11 cellular contexts compared by ENCODE assay signal in the genomic region with DNA sequence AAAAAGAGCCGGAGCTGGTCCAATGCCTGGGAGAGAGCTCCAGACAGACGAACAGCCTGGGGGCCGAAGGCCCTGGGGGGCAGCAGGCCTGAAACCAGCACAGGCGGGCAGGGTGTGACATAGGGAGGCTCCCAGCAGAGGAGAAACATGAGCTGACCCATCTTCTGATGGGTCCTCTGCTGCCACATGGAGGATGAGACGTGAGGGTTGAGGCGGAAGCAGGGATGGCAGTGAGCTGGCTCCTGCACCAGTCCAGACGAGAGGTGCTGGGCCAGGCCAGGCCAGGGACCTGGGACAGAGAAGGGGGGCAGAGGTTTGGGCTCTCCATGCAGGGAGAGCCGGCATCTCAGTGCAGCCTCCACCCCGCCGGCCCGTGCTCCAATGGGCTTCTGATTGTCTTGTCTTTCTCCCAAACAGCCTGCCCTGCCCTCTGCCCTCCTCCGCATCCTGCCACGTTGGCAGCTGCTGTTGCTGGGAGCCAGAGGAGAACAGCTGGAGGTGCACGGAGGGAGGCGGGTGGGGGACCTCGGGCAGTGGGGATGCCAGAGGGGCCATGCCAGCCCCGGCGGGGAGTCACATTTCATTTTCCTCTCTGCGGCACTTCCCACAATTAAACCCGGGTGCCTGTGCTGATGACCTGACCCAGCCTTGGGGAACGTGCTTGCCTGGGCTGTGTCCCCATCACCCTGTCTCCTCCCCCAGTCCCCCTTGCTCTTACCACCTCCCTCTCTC.
DNase-seq lines count a peak whose midpoint lies in the region; ATAC-seq and TF ChIP-seq lines count a peak whose summit lies in the region.
"Had no signal": no experiment of that assay in that cellular context is flagged by ENCODE, and none has a peak within 500 bp of the region (broad histone marks: within the 10 kb centered on the region; RNA-seq: fewer than 3 reads in every experiment).

No MANE protein-coding gene starts in this region.

- intact Hi-C loops in Right ventricle myocardium inferior (cut with DNase I) (no loop called here), left lung (cut with DNase I) (no loop called here), uterus (cut with DNase I; ENCODE audit: low total_unique reads) (no loop called here)

- H3K4me1 ChIP-seq in cardiac muscle cell (ENCODE audit: low read depth), result peaks cover 47% of the 10 kb centered on the region
- peaks cover 4 to 6% of the 10 kb centered on the region in 2 donors for H3K4me1 ChIP-seq in left lung
- H3K4me1 ChIP-seq in uterus, result peaks cover 0 to 15% of the 10 kb centered on the region in 2 donors

- ATAC-seq in Right ventricle myocardium inferior (no peak), left lung (peak; percentile 10), HG02870 (IDR thresholded peaks at IDR 0.05; ENCODE audit: unreplicated experiment) (no peak)

- TF ChIP-seq CTCF in cardiac muscle cell (IDR thresholded peaks at IDR 0.05; ENCODE audit: low read depth, low read length), result no peak
- TF ChIP-seq CTCF in left lung (IDR thresholded peaks at IDR 0.05), result no peak
- peak in 1 of 4 experiments; percentile 22 for TF ChIP-seq CTCF in uterus (IDR thresholded peaks at IDR 0.05)

- TF ChIP-seq POLR2A in uterus (IDR thresholded peaks at IDR 0.05), result no peak

- H3K27me3 ChIP-seq in cardiac muscle cell, result no peaks in the 10 kb centered on the region
- no peaks in the 10 kb centered on the region for H3K27me3 ChIP-seq in left lung
- H3K27me3 ChIP-seq in uterus, result no peaks in the 10 kb centered on the region
- H3K27me3 ChIP-seq: thyroid gland had no signal

- H3K27ac ChIP-seq in cardiac muscle cell (peak overlapping the region; percentile 76), left lung (no peak overlapping the region), uterus (peak overlapping the region; percentile 42 to 70)
- H3K27ac ChIP-seq: neutrophil had no signal

- DNase-seq in cardiac muscle cell (ENCODE audit: low read depth in 1 of 2, low spot score in 1 of 2) (no peak), Right ventricle myocardium inferior (ENCODE audit: missing footprints) (no peak), NCI-H69 (lab: John Stamatoyannopoulos, UW) (peak; percentile 85), left lung (peak in 1 of 2 donors; percentile 76), uterus (peak in 1 of 2 donors; percentile 52), iPS-NIHi7 (ENCODE audit: extremely low spot score) (no peak)
- DNase-seq in stimulated activated CD4-positive, alpha-beta T cell treated with anti-CD3 and anti-CD28 coated beads, Interleukin-4, amount 100 ng/mL, for 4 hours, result no peak
- DNase-seq: amygdala, thyroid gland had no signal

- no peak overlapping the region for H3K4me3 ChIP-seq in cardiac muscle cell
- no peak overlapping the region for H3K4me3 ChIP-seq in left lung
- H3K4me3 ChIP-seq in uterus, result no peak overlapping the region
- H3K4me3 ChIP-seq: thyroid gland had no signal

- H3K9me3 ChIP-seq in cardiac muscle cell (ENCODE audit: low read depth), result no peaks in the 10 kb centered on the region
- H3K9me3 ChIP-seq in left lung, result no peaks in the 10 kb centered on the region
- H3K9me3 ChIP-seq in uterus, result no peaks in the 10 kb centered on the region
- H3K9me3 ChIP-seq: neutrophil, thyroid gland had no signal

- H3K36me3 ChIP-seq in cardiac muscle cell (no peaks in the 10 kb centered on the region), left lung (no peaks in the 10 kb centered on the region), uterus (no peaks in the 10 kb centered on the region)
- H3K36me3 ChIP-seq: neutrophil, thyroid gland had no signal

Comparison
In these comparisons a context has a peak if more than half of its experiments do, and no peak if none do; other contexts are left out.
1. H3K27ac ChIP-seq: peak in cardiac muscle cell (single experiment) and uterus (2 of 2); none in left lung (0 of 2).